Comparison of ENCODE assay signal across 12 cellular contexts in the genomic region with DNA sequence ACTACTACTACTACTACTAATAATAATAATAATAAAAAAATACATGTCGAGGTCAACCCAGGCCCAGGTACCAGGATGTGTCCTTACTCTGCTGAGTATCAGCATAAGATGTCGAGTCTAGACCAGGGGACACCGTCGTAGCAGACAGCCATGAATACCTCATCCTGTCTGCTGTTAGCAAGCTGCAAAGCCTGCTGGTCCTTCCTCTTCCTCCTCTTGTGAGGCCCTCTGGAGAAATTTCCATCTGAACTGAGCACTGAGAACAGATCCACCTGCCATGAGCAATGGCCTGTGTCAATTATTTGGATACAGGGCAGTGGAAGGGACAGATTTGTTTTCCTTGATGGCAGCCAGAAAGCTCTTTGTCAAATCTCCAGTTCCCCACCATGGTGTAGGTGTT.
DNase-seq lines count a peak whose midpoint lies in the region; ATAC-seq and TF ChIP-seq lines count a peak whose summit lies in the region.
"Had no signal": no experiment of that assay in that cellular context is flagged by ENCODE, and none has a peak within 500 bp of the region (broad histone marks: within the 10 kb centered on the region; RNA-seq: fewer than 3 reads in every experiment).

No MANE protein-coding gene starts in this region.

- H3K27me3 Mint-ChIP-seq in T-cell (no peaks in the 10 kb centered on the region), chondrocyte (ENCODE audit: low read depth) (no peaks in the 10 kb centered on the region)
- H3K27me3 Mint-ChIP-seq: activated T-helper 17 cell treated with anti-CD3 and anti-CD28 coated beads, Interleukin-2, amount 50 U/mL, for 72 hours had no signal

- DNase-seq in T-cell (peak in 5 of 34 experiments; percentile 4 to 29 (median 9)), GOT3 (lab: John Stamatoyannopoulos, UW) (no peak), chondrocyte (ENCODE audit: low spot score) (no peak), upper lobe of right lung (no peak)
- DNase-seq in effector CD4-positive, alpha-beta T cell: no peak
- DNase-seq: NCI-H446, nucleus accumbens had no signal

- H3K27me3 ChIP-seq in BLaER1 (no peaks in the 10 kb centered on the region), upper lobe of right lung (no peaks in the 10 kb centered on the region)

- H3K4me2 ChIP-seq in BLaER1: peak overlapping the region; percentile 70

- H4K20me1 ChIP-seq in BLaER1: peaks cover 71% of the 10 kb centered on the region

- H3K4me1 Mint-ChIP-seq in T-cell (peaks cover 34 to 54% (median 53%) of the 10 kb centered on the region in 3 donors), chondrocyte (ENCODE audit: low read depth) (peaks cover 17% of the 10 kb centered on the region)

- H3K4me3 ChIP-seq in BLaER1 (peak overlapping the region; percentile 5; the same call in 1 of the 2 replicates), upper lobe of right lung (no peak overlapping the region)

- H3K27ac ChIP-seq in BLaER1: peak overlapping the region; percentile 78
- H3K27ac ChIP-seq in upper lobe of right lung: no peak overlapping the region

- POLR2A ChIA-PET in T-cell (lab: Charles Lee): no interaction called here

- no peaks in the 10 kb centered on the region for H3K9me3 Mint-ChIP-seq in T-cell
- H3K9me3 Mint-ChIP-seq in chondrocyte (ENCODE audit: low read depth): no peaks in the 10 kb centered on the region
- H3K9me3 Mint-ChIP-seq: activated T-helper 17 cell treated with anti-CD3 and anti-CD28 coated beads, Interleukin-2, amount 50 U/mL, for 72 hours had no signal

- peak; percentile 19 for ATAC-seq in GM18909 (IDR thresholded peaks at IDR 0.05; ENCODE audit: poor library complexity, unreplicated experiment)
- peak; percentile 10 for ATAC-seq in HG02970 (IDR thresholded peaks at IDR 0.05; ENCODE audit: low FRiP score, unreplicated experiment)
- ATAC-seq in T-cell (replicated peaks in 1 of 4): peak in 2 of 4 experiments; percentile 54
- ATAC-seq in upper lobe of right lung: no peak
- ATAC-seq: activated T-helper 17 cell treated with anti-CD3 and anti-CD28 coated beads, Interleukin-2, amount 50 U/mL, for 72 hours; HepG2 had no signal

- H3K9ac ChIP-seq in BLaER1: peak overlapping the region; percentile 56; the same call in 1 of the 2 replicates

- CTCF ChIA-PET in T-cell (lab: Charles Lee): interaction anchor here in 1 of 2 donors (0.6 to 0.7 kb wide), 2 partner anchors 14 to 41 kb away, joined by 3 to 4 read pairs; no protein-coding TSS in a partner anchor

- H3K36me3 ChIP-seq in BLaER1: peaks cover 7% of the 10 kb centered on the region; the same call in 1 of the 2 replicates
- H3K36me3 ChIP-seq in upper lobe of right lung: no peaks in the 10 kb centered on the region

- no peaks in the 10 kb centered on the region for H3K36me3 Mint-ChIP-seq in T-cell
- no peaks in the 10 kb centered on the region for H3K36me3 Mint-ChIP-seq in chondrocyte (ENCODE audit: low read depth)

- TF ChIP-seq CTCF in chondrocyte (IDR thresholded peaks at IDR 0.05) (no peak), upper lobe of right lung (IDR thresholded peaks at IDR 0.05) (no peak)

- H3K9me3 ChIP-seq in BLaER1 (no peaks in the 10 kb centered on the region), upper lobe of right lung (no peaks in the 10 kb centered on the region)

- H3K27ac Mint-ChIP-seq in T-cell (peak overlapping the region; percentile 52 to 59), chondrocyte (ENCODE audit: unreplicated experiment) (no peak overlapping the region)
- H3K27ac Mint-ChIP-seq: activated T-helper 17 cell treated with anti-CD3 and anti-CD28 coated beads, Interleukin-2, amount 50 U/mL, for 72 hours had no signal

- intact Hi-C loops in upper lobe of right lung (cut with DNase I): no loop called here

- H3K4me3 Mint-ChIP-seq in T-cell: peak overlapping the region in 1 of 3 donors; percentile 42
- H3K4me3 Mint-ChIP-seq in chondrocyte (ENCODE audit: unreplicated experiment): no peak overlapping the region
- H3K4me3 Mint-ChIP-seq: activated T-helper 17 cell treated with anti-CD3 and anti-CD28 coated beads, Interleukin-2, amount 50 U/mL, for 72 hours had no signal

- peaks cover 97% of the 10 kb centered on the region for H3K4me1 ChIP-seq in BLaER1
- peaks cover 25% of the 10 kb centered on the region for H3K4me1 ChIP-seq in upper lobe of right lung
